In genomic region chr1:211515090-211516023, GRCh38 we compare ENCODE assay signal across 1 cellular context.
TF ChIP-seq lines count a peak whose summit lies in the region.

No MANE protein-coding gene starts in this region.

TF ChIP-seq in HepG2, 621 proteins besides CTCF, POLR2A, EP300 and RAD21 (continued from another document and continues in another):
- 0 out of 2 replicates have a peak, but pooled peaks have one; percentile 22 for TF ChIP-seq ZNF136 (CRISPR knock-in tag; IDR thresholded peaks at IDR 0.05; ENCODE audit: low read depth)
- TF ChIP-seq HDAC1 (CRISPR knock-in tag; IDR thresholded peaks at IDR 0.05), result peak; percentile 80
- no peak for TF ChIP-seq ZNF839 (CRISPR knock-in tag; IDR thresholded peaks at IDR 0.05; ENCODE audit: borderline replicate concordance)
- TF ChIP-seq ZNF776 (CRISPR knock-in tag; IDR thresholded peaks at IDR 0.05), result peak; percentile 68
- no peak for TF ChIP-seq ZNF180 (CRISPR knock-in tag; IDR thresholded peaks at IDR 0.05; ENCODE audit: borderline replicate concordance, low read depth)
- TF ChIP-seq CSRNP2 (CRISPR knock-in tag; conservative IDR thresholded peaks at IDR 0.05; ENCODE audit: low read depth), result no peak
- no peak; the same call in 1 of the 2 replicates for TF ChIP-seq ZNF274 (CRISPR knock-in tag; IDR thresholded peaks at IDR 0.05)
- peak; percentile 81 for TF ChIP-seq ZXDC (CRISPR knock-in tag; IDR thresholded peaks at IDR 0.05)
- TF ChIP-seq JUND (CRISPR knock-in tag; IDR thresholded peaks at IDR 0.05), result 0 out of 2 replicates have a peak, but pooled peaks have one; percentile 46
- TF ChIP-seq PATZ1 (CRISPR knock-in tag; IDR thresholded peaks at IDR 0.05), result peak; percentile 63
- TF ChIP-seq ATRX (CRISPR knock-in tag; IDR thresholded peaks at IDR 0.05; ENCODE audit: borderline replicate concordance), result no peak
- TF ChIP-seq ZNF276 (CRISPR knock-in tag; IDR thresholded peaks at IDR 0.05; ENCODE audit: low read depth), result peak; percentile 38
- TF ChIP-seq DMAP1 (CRISPR knock-in tag; IDR thresholded peaks at IDR 0.05), result peak; percentile 57; the same call in 1 of the 2 replicates
- TF ChIP-seq RBM22 (optimal IDR thresholded peaks at IDR 0.05; ENCODE audit: low read length), result no peak
- TF ChIP-seq KDM6A (CRISPR knock-in tag; IDR thresholded peaks at IDR 0.05; ENCODE audit: low read depth), result 0 out of 2 replicates have a peak, but pooled peaks have one; percentile 10
- no peak for TF ChIP-seq SIX4 (CRISPR knock-in tag; IDR thresholded peaks at IDR 0.05)
- TF ChIP-seq PHF20 (CRISPR knock-in tag; IDR thresholded peaks at IDR 0.05), result no peak
- TF ChIP-seq ZNF766 (CRISPR knock-in tag; IDR thresholded peaks at IDR 0.05; ENCODE audit: borderline replicate concordance), result peak; percentile 74
- 0 out of 2 replicates have a peak, but pooled peaks have one; percentile 45 for TF ChIP-seq ZNF644 (CRISPR knock-in tag; IDR thresholded peaks at IDR 0.05; ENCODE audit: low read depth)
- 0 out of 4 replicates have a peak, but pooled peaks of 1 of the 2 experiments have one; percentile 67 for TF ChIP-seq KLF16 (CRISPR knock-in tag; IDR thresholded peaks at IDR 0.05)
- TF ChIP-seq MIXL1 (CRISPR knock-in tag; IDR thresholded peaks at IDR 0.05), result peak; percentile 12; the same call in 1 of the 2 replicates
- TF ChIP-seq ZNF160 (CRISPR knock-in tag; IDR thresholded peaks at IDR 0.05), result 0 out of 2 replicates have a peak, but pooled peaks have one; percentile 22
- TF ChIP-seq ZNF142 (CRISPR knock-in tag; IDR thresholded peaks at IDR 0.05), result peak; percentile 92
- no peak for TF ChIP-seq ZNF256 (CRISPR knock-in tag; conservative IDR thresholded peaks at IDR 0.05)
- peak; percentile 54; the same call in 1 of the 2 replicates for TF ChIP-seq YEATS2 (CRISPR knock-in tag; IDR thresholded peaks at IDR 0.05; ENCODE audit: borderline replicate concordance)
- 0 out of 2 replicates have a peak, but pooled peaks have one; percentile 32 for TF ChIP-seq NCOA1 (CRISPR knock-in tag; IDR thresholded peaks at IDR 0.05)
- TF ChIP-seq SP140L (CRISPR knock-in tag; IDR thresholded peaks at IDR 0.05; ENCODE audit: borderline replicate concordance), result no peak
- peak; percentile 44; the same call in 1 of the 2 replicates for TF ChIP-seq FUBP1 (CRISPR knock-in tag; IDR thresholded peaks at IDR 0.05; ENCODE audit: borderline replicate concordance)
- no peak for TF ChIP-seq IKZF1 (IDR thresholded peaks at IDR 0.05)
- no peak for TF ChIP-seq PAX8 (CRISPR knock-in tag; IDR thresholded peaks at IDR 0.05; ENCODE audit: borderline replicate concordance)
- 0 out of 2 replicates have a peak, but pooled peaks have one; percentile 15 for TF ChIP-seq CAMTA2 (CRISPR knock-in tag; IDR thresholded peaks at IDR 0.05; ENCODE audit: borderline replicate concordance)
- TF ChIP-seq DMTF1 (CRISPR knock-in tag; IDR thresholded peaks at IDR 0.05), result no peak
- TF ChIP-seq SSRP1 (CRISPR knock-in tag; IDR thresholded peaks at IDR 0.05), result no peak
- peak; percentile 65; the same call in 1 of the 2 replicates for TF ChIP-seq RCOR2 (CRISPR knock-in tag; IDR thresholded peaks at IDR 0.05)
- no peak for TF ChIP-seq ZNF512 (CRISPR knock-in tag; IDR thresholded peaks at IDR 0.05)
- peak; percentile 53; the same call in 1 of the 2 replicates for TF ChIP-seq IRF2 (CRISPR knock-in tag; IDR thresholded peaks at IDR 0.05)
